ENCODE assay signal across 20 cellular contexts in genomic region chr11:45085657-45086501, GRCh38.
DNase-seq lines count a peak whose midpoint lies in the region; FAIRE-seq and TF ChIP-seq lines count a peak whose summit lies in the region.
"Had no signal": no experiment of that assay in that cellular context is flagged by ENCODE, and none has a peak within 500 bp of the region (broad histone marks: within the 10 kb centered on the region; RNA-seq: fewer than 3 reads in every experiment).

No MANE protein-coding gene starts in this region.

- intact Hi-C loops in colonic mucosa (cut with DNase I): no loop called here

- H3K36me3 ChIP-seq in DOHH2 (ENCODE audit: control insufficient read depth, low read length): no peaks in the 10 kb centered on the region
- no peaks in the 10 kb centered on the region for H3K36me3 ChIP-seq in NT2/D1 (ENCODE audit: insufficient read depth, insufficient read length, low read length)
- H3K36me3 ChIP-seq in colonic mucosa: no peaks in the 10 kb centered on the region
- H3K36me3 ChIP-seq: adrenal gland, SJCRH30 had no signal

- H3K4me1 ChIP-seq in DOHH2 (ENCODE audit: control insufficient read depth, low read length): peaks cover 91% of the 10 kb centered on the region
- peaks cover 52% of the 10 kb centered on the region for H3K4me1 ChIP-seq in NT2/D1 (ENCODE audit: insufficient read depth, insufficient read length)
- no peaks in the 10 kb centered on the region for H3K4me1 ChIP-seq in colonic mucosa
- H3K4me1 ChIP-seq: SJCRH30 had no signal

- no peaks in the 10 kb centered on the region for H3K9me3 ChIP-seq in DOHH2 (ENCODE audit: control insufficient read depth, insufficient read depth, low read length)
- no peaks in the 10 kb centered on the region for H3K9me3 ChIP-seq in NT2/D1 (ENCODE audit: insufficient read depth, low read length)
- H3K9me3 ChIP-seq in colonic mucosa: no peaks in the 10 kb centered on the region
- H3K9me3 ChIP-seq: adrenal gland, SJCRH30 had no signal

- no peaks in the 10 kb centered on the region for H3K9me2 ChIP-seq in DOHH2 (replicated peaks; ENCODE audit: control insufficient read depth, low read length)

- no peaks in the 10 kb centered on the region for H4K20me1 ChIP-seq in DOHH2 (ENCODE audit: control insufficient read depth, insufficient read depth, low read depth, low read length)

- H3K9ac ChIP-seq in NT2/D1 (ENCODE audit: insufficient read length, low read depth): peak overlapping the region; percentile 28
- no peak overlapping the region for H3K9ac ChIP-seq in colonic mucosa (ENCODE audit: low read depth in 2 of 2, low read length in 2 of 2)

- H3K27me3 ChIP-seq in DOHH2 (ENCODE audit: control insufficient read depth, low read length) (no peaks in the 10 kb centered on the region), NT2/D1 (ENCODE audit: insufficient read depth, insufficient read length) (no peaks in the 10 kb centered on the region), colonic mucosa (no peaks in the 10 kb centered on the region)
- H3K27me3 ChIP-seq: adrenal gland, foreskin keratinocyte had no signal

- H3K79me2 ChIP-seq in DOHH2 (ENCODE audit: control insufficient read depth, low read length): no peaks in the 10 kb centered on the region

- peak overlapping the region; percentile 65 for H3K4me2 ChIP-seq in DOHH2 (ENCODE audit: low read length)
- H3K4me2 ChIP-seq: PC-9 had no signal

- H3K27ac ChIP-seq in DOHH2 (ENCODE audit: low read depth, low read length) (peak overlapping the region; percentile 88), colonic mucosa (no peak overlapping the region)
- H3K27ac ChIP-seq: adrenal gland, epithelial cell of prostate, foreskin keratinocyte, PC-9, SJCRH30 had no signal

- peaks cover 15% of the 10 kb centered on the region; the same call in 1 of the 2 replicates for H3F3A ChIP-seq in DOHH2 (ENCODE audit: control insufficient read depth, insufficient read depth)

- FAIRE-seq in G401.6 (lab: Jason Lieb, UNC): peak; percentile 90

- DNase-seq in NT2/D1 (ENCODE audit: low read depth, low spot score) (no peak), iPS-NIHi11 (ENCODE audit: low spot score) (peak; percentile 40), epidermal melanocyte (ENCODE audit: insufficient read length, low spot score) (no peak), activated gamma-delta T cell (lab: John Stamatoyannopoulos, UW) (no peak), colonic mucosa (no peak)
- DNase-seq: activated CD8-positive, alpha-beta memory T cell treated with anti-CD3 and anti-CD28 coated beads, Interleukin-2, amount 50 U/mL, for 48 hours; adrenal gland; dermis blood vessel endothelial cell; foreskin keratinocyte; kidney glomerular epithelial cell; MM.1S; NCI-H2029; occipital lobe; PC-9; retina; SJCRH30; stimulated activated CD4-positive, alpha-beta T cell treated with anti-CD3 and anti-CD28 coated beads, Interleukin-4, amount 100 ng/mL, for 4 hours had no signal

- H3K4me3 ChIP-seq in DOHH2 (ENCODE audit: low read length): peak overlapping the region; percentile 45; the same call in 1 of the 2 replicates
- no peak overlapping the region for H3K4me3 ChIP-seq in NT2/D1 (ENCODE audit: insufficient read length, low read depth)
- H3K4me3 ChIP-seq in colonic mucosa: no peak overlapping the region
- H3K4me3 ChIP-seq: adrenal gland, PC-9, SJCRH30 had no signal

- TF ChIP-seq CTCF in DOHH2 (IDR thresholded peaks at IDR 0.05; ENCODE audit: low read depth, low read length, poor library complexity, severe bottlenecking) (no peak), colonic mucosa (IDR thresholded peaks at IDR 0.05) (no peak)
